In genomic region chr14:50061664-50062437, GRCh38 we compare ENCODE assay signal across 8 cellular contexts. TPM values are rescaled to one million over a fixed set of nuclear protein-coding genes. Genes with fewer than 3 reads are reported as not detected.
DNase-seq lines count a peak whose midpoint lies in the region; ATAC-seq and TF ChIP-seq lines count a peak whose summit lies in the region.

No MANE protein-coding gene starts in this region.

- DNase-seq in Daoy (ENCODE audit: low read depth) (peak; percentile 89), SW480 (ENCODE audit: low spot score) (peak; percentile 78), astrocyte of the hippocampus (ENCODE audit: low read depth, low spot score) (peak; percentile 45), left lung (no peak), NCI-H524 treated with DMSO at 0.1 percent for 48 hours (lab: John Stamatoyannopoulos, UW) (no peak)

- ATAC-seq in GM19468 (IDR thresholded peaks at IDR 0.05; ENCODE audit: extremely low read depth, unreplicated experiment), result peak; percentile 51
- ATAC-seq in HG03565 (IDR thresholded peaks at IDR 0.05; ENCODE audit: unreplicated experiment), result peak; percentile 34
- ATAC-seq in left lung, result peak; percentile 41

- no peaks in the 10 kb centered on the region for H3K27me3 ChIP-seq in left lung
- no peaks in the 10 kb centered on the region for H3K27me3 ChIP-seq in stomach smooth muscle (ENCODE audit: control insufficient read depth in 1 of 2, insufficient read depth in 2 of 2, low read length in 2 of 2)

- H3K36me3 ChIP-seq in left lung, result no peaks in the 10 kb centered on the region
- no peaks in the 10 kb centered on the region for H3K36me3 ChIP-seq in stomach smooth muscle (ENCODE audit: control insufficient read depth in 2 of 2, insufficient read depth in 2 of 2, low read length in 2 of 2)

- H3K9me3 ChIP-seq in left lung (no peaks in the 10 kb centered on the region), stomach smooth muscle (ENCODE audit: control insufficient read depth in 2 of 2, low read length in 2 of 2) (no peaks in the 10 kb centered on the region)

- TF ChIP-seq CTCF in left lung (IDR thresholded peaks at IDR 0.05), result no peak

- peaks cover 20 to 57% of the 10 kb centered on the region in 2 donors for H3K4me1 ChIP-seq in left lung
- H3K4me1 ChIP-seq in stomach smooth muscle (ENCODE audit: control insufficient read depth, insufficient read depth, low read length), result peaks cover 16% of the 10 kb centered on the region

- intact Hi-C loops in left lung (cut with DNase I), result no loop called here

- H3K9ac ChIP-seq in stomach smooth muscle (ENCODE audit: low read length in 2 of 2), result no peak overlapping the region

- H3K27ac ChIP-seq in left lung (peak overlapping the region; percentile 76 to 80), stomach smooth muscle (ENCODE audit: low read length) (peak overlapping the region; percentile 46)

- H3K4me3 ChIP-seq in left lung (no peak overlapping the region), stomach smooth muscle (ENCODE audit: low read length in 2 of 2) (no peak overlapping the region)

RNA-seq across cellular contexts. Expression of gene VCPKMT, which starts 54.5 kb away (rescaled TPM):
- total RNA-seq in Daoy (2014; rRNA removed; shearing (Covaris generic)), result 14.5 and 18.8 TPM in 2 replicates
- total RNA-seq in left lung, result 1 to 10 TPM; 5.8 to 9.3 TPM

Comparison
In these comparisons a context has a peak if more than half of its experiments do, and no peak if none do; other contexts are left out.
1. DNase-seq: peak in Daoy (single experiment), SW480 (single experiment) and astrocyte of the hippocampus (single experiment); none in left lung (0 of 2) and NCI-H524 treated with DMSO at 0.1 percent for 48 hours (single experiment).
2. Peak in every context shown above with its lines, with median percentiles within 50 percentile points of each other: ATAC-seq.